12 cellular contexts compared by ENCODE assay signal in the genomic region with DNA sequence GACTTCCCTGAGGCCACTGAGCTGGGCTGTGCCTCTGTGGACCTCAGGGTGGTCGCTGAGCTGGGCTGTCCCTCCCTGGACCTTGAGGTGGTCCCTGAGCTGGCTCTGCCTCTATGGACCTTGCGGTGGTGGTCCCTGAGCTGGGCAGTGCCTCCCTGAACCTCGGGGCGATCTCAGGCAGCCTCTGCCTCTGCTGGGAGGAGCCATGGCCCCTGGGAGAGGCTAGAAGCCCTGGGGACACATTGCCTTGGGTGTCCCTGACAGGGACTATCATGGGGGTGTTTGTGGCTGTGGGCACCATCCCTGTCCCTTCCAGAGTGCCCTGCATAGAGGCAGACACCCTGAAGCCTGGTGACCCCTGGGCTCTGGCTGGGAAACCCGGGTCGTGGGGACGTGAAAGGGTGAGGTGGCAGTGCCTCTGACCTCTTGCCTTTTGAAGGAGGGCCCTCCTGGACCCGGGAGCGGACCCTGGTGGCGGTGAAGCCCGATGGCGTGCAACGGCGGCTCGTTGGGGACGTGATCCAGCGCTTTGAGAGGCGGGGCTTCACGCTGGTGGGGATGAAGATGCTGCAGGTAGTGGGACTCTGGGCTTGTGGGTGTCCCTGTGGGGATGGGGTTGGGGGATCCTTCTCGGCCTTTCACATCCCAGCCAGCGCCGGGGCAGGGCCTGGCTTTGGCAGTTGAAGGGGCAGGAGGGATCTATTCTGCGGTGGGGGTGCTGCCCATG. TPM values are rescaled to one million over a fixed set of nuclear protein-coding genes. Genes with fewer than 3 reads are reported as not detected.
DNase-seq lines count a peak whose midpoint lies in the region; ATAC-seq and TF ChIP-seq lines count a peak whose summit lies in the region.
"Had no signal": no experiment of that assay in that cellular context is flagged by ENCODE, and none has a peak within 500 bp of the region (broad histone marks: within the 10 kb centered on the region; RNA-seq: fewer than 3 reads in every experiment).

No MANE protein-coding gene starts in this region.

- no peak for TF ChIP-seq CTCF in IMR-90 (conservative IDR thresholded peaks at IDR 0.05; ENCODE audit: low read depth, low read length)
- TF ChIP-seq CTCF in osteoblast (IDR thresholded peaks at IDR 0.05; ENCODE audit: extremely low read depth, low read depth, low read length) = no peak

- no peak overlapping the region for H3K23ac ChIP-seq in IMR-90 (ENCODE audit: low read depth, low read length)

- H3K27ac ChIP-seq in CD4-positive, alpha-beta memory T cell (ENCODE audit: low read depth, low read length) = no peak overlapping the region
- no peak overlapping the region for H3K27ac ChIP-seq in IMR-90 (ENCODE audit: insufficient read depth, low read length)
- no peak overlapping the region for H3K27ac ChIP-seq in osteoblast (ENCODE audit: low read depth, low read length)

- no peak overlapping the region for H4K91ac ChIP-seq in IMR-90 (ENCODE audit: insufficient read depth, low read depth, low read length)

- H3K9me3 ChIP-seq in CD4-positive, alpha-beta memory T cell (ENCODE audit: control insufficient read depth in 1 of 2, low read length in 2 of 2) = no peaks in the 10 kb centered on the region
- no peaks in the 10 kb centered on the region for H3K9me3 ChIP-seq in IMR-90 (ENCODE audit: control insufficient read depth, insufficient read depth, low read length)
- no peaks in the 10 kb centered on the region for H3K9me3 ChIP-seq in osteoblast (ENCODE audit: low read depth, low read length)

- H3K9me3 Mint-ChIP-seq in CD4-positive, alpha-beta memory T cell = no peaks in the 10 kb centered on the region

- H3K4ac ChIP-seq in IMR-90 (ENCODE audit: low read depth, low read length) = peak overlapping the region; percentile 2; the same call in 1 of the 2 replicates

- H3K27ac Mint-ChIP-seq in CD4-positive, alpha-beta memory T cell = peak overlapping the region in 5 of 7 donors; percentile 46 to 91 (median 57)

- no TSS peak for BruUV-seq in IMR-90 (replicated peaks; lab: Mats Ljungman, UMichigan)

- peaks cover 0 to 4% of the 10 kb centered on the region in 2 donors for H3K36me3 Mint-ChIP-seq in CD4-positive, alpha-beta memory T cell

- peak overlapping the region; percentile 89 for H2AK9ac ChIP-seq in IMR-90 (replicated peaks; ENCODE audit: low read depth, low read length, poor library complexity)

- TF ChIP-seq POLR2A in IMR-90 (IDR thresholded peaks at IDR 0.05; ENCODE audit: low read depth, low read length) = no peak

- H3K4me1 ChIP-seq in CD4-positive, alpha-beta memory T cell (ENCODE audit: insufficient read depth, low read length) = peaks cover 20% of the 10 kb centered on the region
- peaks cover 4% of the 10 kb centered on the region for H3K4me1 ChIP-seq in IMR-90 (ENCODE audit: control insufficient read depth, insufficient read depth, low read length)
- peaks cover 9% of the 10 kb centered on the region for H3K4me1 ChIP-seq in osteoblast (ENCODE audit: insufficient read depth, low read length)

- DNase-seq in CD4-positive, alpha-beta memory T cell = no peak
- DNase-seq in IMR-90 = no peak
- DNase-seq in ecto neural progenitor cell (ENCODE audit: low spot score) = peak; percentile 48
- DNase-seq in osteoblast (ENCODE audit: insufficient read length, low spot score, missing footprints) = peak; percentile 80
- no peak for DNase-seq in NAMALWA (ENCODE audit: low spot score)
- DNase-seq in NCI-H187 (lab: John Stamatoyannopoulos, UW) = no peak
- DNase-seq: EL; KG1; NCI-H446 treated with DMSO at 0.1 percent for 48 hours; stimulated activated CD4-positive, alpha-beta T cell treated with anti-CD3 and anti-CD28 coated beads, Interleukin-4, amount 100 ng/mL, for 1 hour had no signal

- H2AK5ac ChIP-seq in IMR-90 (ENCODE audit: low read depth, low read length) = no peak overlapping the region; the same call in 1 of the 2 replicates

- H3K4me3 ChIP-seq in CD4-positive, alpha-beta memory T cell (ENCODE audit: low read length in 2 of 2) = no peak overlapping the region
- H3K4me3 ChIP-seq in IMR-90 (ENCODE audit: insufficient read depth, low read depth, low read length) (no peak overlapping the region), osteoblast (ENCODE audit: insufficient read depth, low read length) (no peak overlapping the region)

- H4K20me1 ChIP-seq in IMR-90 (ENCODE audit: insufficient read depth, low read length) = peaks cover 15% of the 10 kb centered on the region; the same call in 1 of the 2 replicates
- peaks cover 7% of the 10 kb centered on the region for H4K20me1 ChIP-seq in osteoblast (ENCODE audit: insufficient read depth, low read length)

- H2AFZ ChIP-seq in IMR-90 (replicated peaks; ENCODE audit: low read length, poor library complexity) (no peak overlapping the region), osteoblast (ENCODE audit: low read length) (no peak overlapping the region)

- POLR2A ChIA-PET in CD4-positive, alpha-beta memory T cell (lab: Charles Lee; ENCODE audit: partially characterized antibody) = interaction anchor here (1.0 to 3.8 kb wide), 3 partner anchors 11 to 129 kb away, joined by 3 to 35 read pairs (median 4); a partner anchor contains a TSS
- POLR2A ChIA-PET in IMR-90 (lab: Charles Lee; ENCODE audit: unreplicated experiment) = no interaction called here

- H4K8ac ChIP-seq in IMR-90 (ENCODE audit: low read depth in 2 of 2, low read length in 2 of 2) = no peak overlapping the region

- no peak overlapping the region for H2BK120ac ChIP-seq in IMR-90 (ENCODE audit: low read depth, low read length)

- in situ Hi-C loops in IMR-90 (cut with MboI; ENCODE audit: low sequenced_read_pairs) = loop anchor here (10.0 kb wide), 1 partner anchor 246 kb away; a partner anchor contains a TSS

- no peak overlapping the region for H4K5ac ChIP-seq in IMR-90 (ENCODE audit: low read depth, low read length)

- CTCF ChIA-PET in CD4-positive, alpha-beta memory T cell (lab: Charles Lee; ENCODE audit: partially characterized antibody) = no interaction called here
- CTCF ChIA-PET in IMR-90 (lab: Yijun Ruan, JAX) = no interaction called here

- intact Hi-C loops in CD4-positive, alpha-beta memory T cell (cut with micrococcal nuclease) = no loop called here
- intact Hi-C loops in IMR-90 (cut with micrococcal nuclease) = loop anchor here (10.0 kb wide), 1 partner anchor 86 kb away; no protein-coding TSS in a partner anchor

- H3K79me1 ChIP-seq in IMR-90 (ENCODE audit: low read depth in 1 of 2, low read length in 2 of 2) = peaks cover 4 to 43% of the 10 kb centered on the region in 2 experiments

- H2BK15ac ChIP-seq in IMR-90 (ENCODE audit: low read depth, low read length) = no peak overlapping the region

- no peak overlapping the region for H2BK5ac ChIP-seq in IMR-90 (ENCODE audit: low read depth, low read length, poor library complexity, severe bottlenecking)

- H3K36me3 ChIP-seq in CD4-positive, alpha-beta memory T cell (ENCODE audit: insufficient read depth, low read length) = no peaks in the 10 kb centered on the region
- H3K36me3 ChIP-seq in IMR-90 (ENCODE audit: control insufficient read depth, insufficient read depth, low read length) (peaks cover 19% of the 10 kb centered on the region), osteoblast (ENCODE audit: insufficient read depth, low read length) (peaks cover 6% of the 10 kb centered on the region)

- no peak overlapping the region for H3K14ac ChIP-seq in IMR-90 (replicated peaks; ENCODE audit: low read depth, low read length)

- dilution Hi-C loops in IMR-90 (cut with HindIII; ENCODE audit: low sequenced_read_pairs, unreplicated experiment) = no loop called here

- H3K18ac ChIP-seq in IMR-90 (ENCODE audit: low read depth, low read length) = no peak overlapping the region

- peaks cover 17% of the 10 kb centered on the region for H3K79me2 ChIP-seq in osteoblast (ENCODE audit: insufficient read depth, low read length)

- H3K9me1 ChIP-seq in IMR-90 (ENCODE audit: insufficient read depth, low read length) = 0 out of 2 replicates have a peak, but pooled peaks cover 7% of the 10 kb centered on the region

- no peak overlapping the region for H3K56ac ChIP-seq in IMR-90 (ENCODE audit: extremely low read depth, insufficient read depth, low read length)

- no peak overlapping the region for H2BK20ac ChIP-seq in IMR-90 (ENCODE audit: low read depth, low read length)

- TF ChIP-seq RAD21 in IMR-90 (IDR thresholded peaks at IDR 0.05; ENCODE audit: low read length) = no peak

- no peaks in the 10 kb centered on the region for H3K27me3 ChIP-seq in CD4-positive, alpha-beta memory T cell (ENCODE audit: insufficient read depth, low read length)
- no peaks in the 10 kb centered on the region for H3K27me3 ChIP-seq in IMR-90 (ENCODE audit: control insufficient read depth, insufficient read depth, low read length)
- H3K27me3 ChIP-seq in osteoblast (ENCODE audit: insufficient read depth, low read length) = no peaks in the 10 kb centered on the region

- no peak overlapping the region for H3K9ac ChIP-seq in IMR-90 (ENCODE audit: low read depth, low read length)

- WGBS in IMR-90 (ENCODE audit: extremely low coverage in 2 of 2, insufficient read length in 1 of 2), 2 experiments = 75% methylated on average over 9 of the region's 23 CpGs; no CpG with 5 or more reads in 1 of the 2 experiments

- H3K4me1 Mint-ChIP-seq in CD4-positive, alpha-beta memory T cell = peaks cover 12 to 32% (median 18%) of the 10 kb centered on the region in 4 donors

- ATAC-seq in IMR-90 (ENCODE audit: low read depth) = no peak
- no peak for ATAC-seq in HG02678 (IDR thresholded peaks at IDR 0.05; ENCODE audit: unreplicated experiment)
- ATAC-seq in GM21825 (IDR thresholded peaks at IDR 0.05; ENCODE audit: unreplicated experiment) = no peak

- H3K4me2 ChIP-seq in IMR-90 (ENCODE audit: low read depth, low read length) = no peak overlapping the region
- peak overlapping the region; percentile 61 for H3K4me2 ChIP-seq in osteoblast (ENCODE audit: insufficient read depth, low read length)

- no peaks in the 10 kb centered on the region for H3K27me3 Mint-ChIP-seq in CD4-positive, alpha-beta memory T cell

- peak overlapping the region; percentile 48 to 77 (median 68) for H3K4me3 Mint-ChIP-seq in CD4-positive, alpha-beta memory T cell

RNA-seq across cellular contexts. Expression of a gene that starts 1.7 kb away (rescaled TPM):
- 10 to 100 TPM; 34.9 to 35.4 TPM for total RNA-seq in CD4-positive, alpha-beta memory T cell
- polyA plus RNA-seq in CD4-positive, alpha-beta memory T cell = 10 to 100 TPM; 54.4 to 61.7 TPM
- total RNA-seq in IMR-90 (2012; rRNA removed) = 123 and 124 TPM in 2 replicates
- polyA plus RNA-seq in IMR-90 (2012; rRNA removed) = 288 and 406 TPM in 2 replicates
- 464 and 725 TPM in 2 replicates for polyA plus RNA-seq in IMR-90 (2012; cell fraction: cytosol; rRNA removed)
- 233 and 407 TPM in 2 replicates for polyA plus RNA-seq in IMR-90 (2012; cell fraction: nucleus; rRNA removed; ENCODE audit: low replicate concordance)
- total RNA-seq in osteoblast = 77.2 and 83.6 TPM in 2 replicates

RNA-seq across cellular contexts. Expression of a gene that starts 3.0 kb away (rescaled TPM):
- 1 to 10 TPM; 5.1 to 7.3 TPM for total RNA-seq in CD4-positive, alpha-beta memory T cell
- 1 to 10 TPM; 3.4 to 4.1 TPM for polyA plus RNA-seq in CD4-positive, alpha-beta memory T cell
- total RNA-seq in IMR-90 (2012; rRNA removed) = 3.9 TPM in 2 replicates
- polyA plus RNA-seq in IMR-90 (2012; rRNA removed) = 26.7 and 29.6 TPM in 2 replicates
- 14.9 and 32.6 TPM in 2 replicates for polyA plus RNA-seq in IMR-90 (2012; cell fraction: cytosol; rRNA removed)
- 68.9 and 165 TPM in 2 replicates for polyA plus RNA-seq in IMR-90 (2012; cell fraction: nucleus; rRNA removed; ENCODE audit: low replicate concordance)
- 18.1 and 24.5 TPM in 2 replicates for total RNA-seq in osteoblast

RNA-seq across cellular contexts. Expression of a gene that starts 16.9 kb away (rescaled TPM):
- 10 to 100 TPM; 72.2 to 73.5 TPM for total RNA-seq in CD4-positive, alpha-beta memory T cell
- 10 to 100 TPM; 22.7 to 40.5 TPM for polyA plus RNA-seq in CD4-positive, alpha-beta memory T cell
- total RNA-seq in IMR-90 (2012; rRNA removed) (49.1 and 56.1 TPM in 2 replicates), osteoblast (40.1 and 54.3 TPM in 2 replicates)
- polyA plus RNA-seq in IMR-90 (2012; rRNA removed) = 124 and 125 TPM in 2 replicates
- polyA plus RNA-seq in IMR-90 (2012; cell fraction: cytosol; rRNA removed) = 60.8 and 173 TPM in 2 replicates
- polyA plus RNA-seq in IMR-90 (2012; cell fraction: nucleus; rRNA removed; ENCODE audit: low replicate concordance) = 138 and 443 TPM in 2 replicates

RNA-seq across cellular contexts. Expression of a gene that starts 26.7 kb away (rescaled TPM):
- 10 to 100 TPM; 41.8 to 42.6 TPM for total RNA-seq in CD4-positive, alpha-beta memory T cell
- 1 to 10 TPM in 1 of 2 donors, under 1 TPM in 1; 0.15 to 4.6 TPM for polyA plus RNA-seq in CD4-positive, alpha-beta memory T cell
- total RNA-seq in IMR-90 (2012; rRNA removed) (7.5 TPM in 2 replicates), osteoblast (22.7 and 25.3 TPM in 2 replicates)
- polyA plus RNA-seq in IMR-90 (2012; rRNA removed) = 19.9 and 22.5 TPM in 2 replicates
- polyA plus RNA-seq in IMR-90 (2012; cell fraction: cytosol; rRNA removed) = 13.1 and 22.7 TPM in 2 replicates
- 45.9 and 63.2 TPM in 2 replicates for polyA plus RNA-seq in IMR-90 (2012; cell fraction: nucleus; rRNA removed; ENCODE audit: low replicate concordance)

RNA-seq across cellular contexts. Expression of a gene that starts 28.4 kb away (rescaled TPM):
- total RNA-seq in CD4-positive, alpha-beta memory T cell = 10 to 100 TPM; 27.9 to 29.2 TPM
- 10 to 100 TPM; 58.6 to 59.2 TPM for polyA plus RNA-seq in CD4-positive, alpha-beta memory T cell
- total RNA-seq in IMR-90 (2012; rRNA removed) (104 and 106 TPM in 2 replicates), osteoblast (50.7 and 55.4 TPM in 2 replicates)
- 181 and 255 TPM in 2 replicates for polyA plus RNA-seq in IMR-90 (2012; rRNA removed)
- 224 and 350 TPM in 2 replicates for polyA plus RNA-seq in IMR-90 (2012; cell fraction: cytosol; rRNA removed)
- polyA plus RNA-seq in IMR-90 (2012; cell fraction: nucleus; rRNA removed; ENCODE audit: low replicate concordance) = 81.5 and 129 TPM in 2 replicates

Comparison
In these comparisons a context has a peak if more than half of its experiments do, and no peak if none do; other contexts are left out.
1. DNase-seq: peak in ecto neural progenitor cell (single experiment) and osteoblast (single experiment); none in CD4-positive, alpha-beta memory T cell (0 of 5), IMR-90 (single experiment), NAMALWA (single experiment) and NCI-H187 (0 of 2).